Comparison of ENCODE assay signal across 1 cellular context in the genomic region with DNA sequence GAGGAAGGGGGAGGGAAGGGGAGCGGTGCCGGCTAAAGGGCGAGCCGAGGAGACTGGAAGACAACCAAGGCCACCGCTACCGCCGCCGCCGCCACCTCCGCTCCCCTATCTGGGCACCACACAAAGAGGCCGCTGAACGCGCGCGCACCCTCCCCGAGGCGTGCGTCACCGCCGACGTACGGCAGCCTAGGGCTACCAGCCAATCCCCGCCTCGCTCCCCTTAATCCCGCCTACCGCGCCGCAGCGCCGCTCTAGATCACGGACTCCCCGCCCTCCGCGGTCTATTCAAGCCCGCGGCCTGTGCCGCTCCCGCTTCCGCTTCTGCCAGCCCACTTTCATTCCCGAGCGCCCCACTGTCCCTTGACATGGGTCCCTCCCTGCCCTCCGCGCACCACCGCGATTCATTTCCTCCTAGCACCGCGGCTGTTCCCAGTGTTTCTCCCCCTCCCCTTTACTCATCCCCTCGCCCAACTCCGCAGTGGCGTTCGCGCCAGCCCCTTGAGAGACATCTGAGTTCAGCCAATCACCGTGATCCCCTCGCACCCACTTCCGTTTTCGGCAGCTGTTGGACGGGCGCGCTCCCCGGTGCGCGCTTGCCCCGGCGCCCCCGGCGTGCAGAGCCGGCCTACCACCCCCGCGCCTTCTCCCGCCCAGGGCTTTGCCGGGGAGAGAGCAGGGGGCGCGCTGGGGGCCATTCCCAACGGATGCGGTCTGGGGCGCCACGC.
TF ChIP-seq lines count a peak whose summit lies in the region.

A gene (minus strand): TSS at position 128 of the 725 bp plus-strand sequence. CDS start 297 bp downstream, outside the sequence.

TF ChIP-seq in HepG2, 621 proteins besides CTCF, POLR2A, EP300 and RAD21 (continued from another document and continues in another):
- TF ChIP-seq, protein P1, sequence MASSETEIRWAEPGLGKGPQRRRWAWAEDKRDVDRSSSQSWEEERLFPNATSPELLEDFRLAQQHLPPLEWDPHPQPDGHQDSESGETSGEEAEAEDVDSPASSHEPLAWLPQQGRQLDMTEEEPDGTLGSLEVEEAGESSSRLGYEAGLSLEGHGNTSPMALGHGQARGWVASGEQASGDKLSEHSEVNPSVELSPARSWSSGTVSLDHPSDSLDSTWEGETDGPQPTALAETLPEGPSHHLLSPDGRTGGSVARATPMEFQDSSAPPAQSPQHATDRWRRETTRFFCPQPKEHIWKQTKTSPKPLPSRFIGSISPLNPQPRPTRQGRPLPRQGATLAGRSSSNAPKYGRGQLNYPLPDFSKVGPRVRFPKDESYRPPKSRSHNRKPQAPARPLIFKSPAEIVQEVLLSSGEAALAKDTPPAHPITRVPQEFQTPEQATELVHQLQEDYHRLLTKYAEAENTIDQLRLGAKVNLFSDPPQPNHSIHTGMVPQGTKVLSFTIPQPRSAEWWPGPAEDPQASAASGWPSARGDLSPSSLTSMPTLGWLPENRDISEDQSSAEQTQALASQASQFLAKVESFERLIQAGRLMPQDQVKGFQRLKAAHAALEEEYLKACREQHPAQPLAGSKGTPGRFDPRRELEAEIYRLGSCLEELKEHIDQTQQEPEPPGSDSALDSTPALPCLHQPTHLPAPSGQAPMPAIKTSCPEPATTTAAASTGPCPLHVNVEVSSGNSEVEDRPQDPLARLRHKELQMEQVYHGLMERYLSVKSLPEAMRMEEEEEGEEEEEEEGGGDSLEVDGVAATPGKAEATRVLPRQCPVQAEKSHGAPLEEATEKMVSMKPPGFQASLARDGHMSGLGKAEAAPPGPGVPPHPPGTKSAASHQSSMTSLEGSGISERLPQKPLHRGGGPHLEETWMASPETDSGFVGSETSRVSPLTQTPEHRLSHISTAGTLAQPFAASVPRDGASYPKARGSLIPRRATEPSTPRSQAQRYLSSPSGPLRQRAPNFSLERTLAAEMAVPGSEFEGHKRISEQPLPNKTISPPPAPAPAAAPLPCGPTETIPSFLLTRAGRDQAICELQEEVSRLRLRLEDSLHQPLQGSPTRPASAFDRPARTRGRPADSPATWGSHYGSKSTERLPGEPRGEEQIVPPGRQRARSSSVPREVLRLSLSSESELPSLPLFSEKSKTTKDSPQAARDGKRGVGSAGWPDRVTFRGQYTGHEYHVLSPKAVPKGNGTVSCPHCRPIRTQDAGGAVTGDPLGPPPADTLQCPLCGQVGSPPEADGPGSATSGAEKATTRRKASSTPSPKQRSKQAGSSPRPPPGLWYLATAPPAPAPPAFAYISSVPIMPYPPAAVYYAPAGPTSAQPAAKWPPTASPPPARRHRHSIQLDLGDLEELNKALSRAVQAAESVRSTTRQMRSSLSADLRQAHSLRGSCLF (CRISPR knock-in tag; IDR thresholded peaks at IDR 0.05; ENCODE audit: borderline replicate concordance) = no peak
- peak; percentile 88 for TF ChIP-seq TBX3 (IDR thresholded peaks at IDR 0.05; ENCODE audit: borderline replicate concordance)
- peak; percentile 76; the same call in 1 of the 2 replicates for TF ChIP-seq ZNF33A (CRISPR knock-in tag; IDR thresholded peaks at IDR 0.05; ENCODE audit: borderline replicate concordance)
- TF ChIP-seq ZNF790 (CRISPR knock-in tag; IDR thresholded peaks at IDR 0.05; ENCODE audit: borderline replicate concordance) = no peak; the same call in 1 of the 2 replicates
- TF ChIP-seq ZNF367 (CRISPR knock-in tag; IDR thresholded peaks at IDR 0.05; ENCODE audit: borderline replicate concordance) = no peak
- no peak for TF ChIP-seq FLYWCH1 (CRISPR knock-in tag; IDR thresholded peaks at IDR 0.05)
- TF ChIP-seq ATF7-NPFF (CRISPR knock-in tag; IDR thresholded peaks at IDR 0.05; ENCODE audit: low read depth) = peak; percentile 44; the same call in 1 of the 2 replicates
- TF ChIP-seq ZNF460 (CRISPR knock-in tag; IDR thresholded peaks at IDR 0.05; ENCODE audit: borderline replicate concordance) = peak; percentile 29; the same call in 1 of the 2 replicates
- TF ChIP-seq, protein P2, sequence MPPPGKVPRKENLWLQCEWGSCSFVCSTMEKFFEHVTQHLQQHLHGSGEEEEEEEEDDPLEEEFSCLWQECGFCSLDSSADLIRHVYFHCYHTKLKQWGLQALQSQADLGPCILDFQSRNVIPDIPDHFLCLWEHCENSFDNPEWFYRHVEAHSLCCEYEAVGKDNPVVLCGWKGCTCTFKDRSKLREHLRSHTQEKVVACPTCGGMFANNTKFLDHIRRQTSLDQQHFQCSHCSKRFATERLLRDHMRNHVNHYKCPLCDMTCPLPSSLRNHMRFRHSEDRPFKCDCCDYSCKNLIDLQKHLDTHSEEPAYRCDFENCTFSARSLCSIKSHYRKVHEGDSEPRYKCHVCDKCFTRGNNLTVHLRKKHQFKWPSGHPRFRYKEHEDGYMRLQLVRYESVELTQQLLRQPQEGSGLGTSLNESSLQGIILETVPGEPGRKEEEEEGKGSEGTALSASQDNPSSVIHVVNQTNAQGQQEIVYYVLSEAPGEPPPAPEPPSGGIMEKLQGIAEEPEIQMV (CRISPR knock-in tag; IDR thresholded peaks at IDR 0.05; ENCODE audit: low read depth) = peak; percentile 78
- TF ChIP-seq HMG20B (CRISPR knock-in tag; conservative IDR thresholded peaks at IDR 0.05) = no peak
- no peak for TF ChIP-seq FOSL1 (CRISPR knock-in tag; IDR thresholded peaks at IDR 0.05; ENCODE audit: borderline replicate concordance)
- TF ChIP-seq PRPF4 (IDR thresholded peaks at IDR 0.05; ENCODE audit: low read depth, low read length, poor library complexity, severe bottlenecking) = no peak
- TF ChIP-seq SRSF4 (IDR thresholded peaks at IDR 0.05; ENCODE audit: low read depth, low read length, poor library complexity, severe bottlenecking) = no peak
- peak; percentile 33; the same call in 1 of the 2 replicates for TF ChIP-seq ZNF331 (CRISPR knock-in tag; IDR thresholded peaks at IDR 0.05)
- TF ChIP-seq ERF (CRISPR knock-in tag; IDR thresholded peaks at IDR 0.05) = peak; percentile 69
- TF ChIP-seq, protein P3, sequence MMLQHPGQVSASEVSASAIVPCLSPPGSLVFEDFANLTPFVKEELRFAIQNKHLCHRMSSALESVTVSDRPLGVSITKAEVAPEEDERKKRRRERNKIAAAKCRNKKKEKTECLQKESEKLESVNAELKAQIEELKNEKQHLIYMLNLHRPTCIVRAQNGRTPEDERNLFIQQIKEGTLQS (CRISPR knock-in tag; IDR thresholded peaks at IDR 0.05) = peak; percentile 63; the same call in 1 of the 2 replicates
- TF ChIP-seq ZNF672 (CRISPR knock-in tag; IDR thresholded peaks at IDR 0.05) = no peak
- TF ChIP-seq, protein P4, sequence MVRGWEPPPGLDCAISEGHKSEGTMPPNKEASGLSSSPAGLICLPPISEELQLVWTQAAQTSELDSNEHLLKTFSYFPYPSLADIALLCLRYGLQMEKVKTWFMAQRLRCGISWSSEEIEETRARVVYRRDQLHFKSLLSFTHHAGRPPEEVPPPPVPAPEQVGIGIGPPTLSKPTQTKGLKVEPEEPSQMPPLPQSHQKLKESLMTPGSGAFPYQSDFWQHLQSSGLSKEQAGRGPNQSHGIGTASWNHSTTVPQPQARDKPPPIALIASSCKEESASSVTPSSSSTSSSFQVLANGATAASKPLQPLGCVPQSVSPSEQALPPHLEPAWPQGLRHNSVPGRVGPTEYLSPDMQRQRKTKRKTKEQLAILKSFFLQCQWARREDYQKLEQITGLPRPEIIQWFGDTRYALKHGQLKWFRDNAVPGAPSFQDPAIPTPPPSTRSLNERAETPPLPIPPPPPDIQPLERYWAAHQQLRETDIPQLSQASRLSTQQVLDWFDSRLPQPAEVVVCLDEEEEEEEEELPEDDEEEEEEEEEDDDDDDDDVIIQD (CRISPR knock-in tag; IDR thresholded peaks at IDR 0.05; ENCODE audit: low read depth) = no peak
- no peak; the same call in 1 of the 2 replicates for TF ChIP-seq CBX5 (CRISPR knock-in tag; IDR thresholded peaks at IDR 0.05; ENCODE audit: borderline replicate concordance)
- TF ChIP-seq ZNF777 (CRISPR knock-in tag; IDR thresholded peaks at IDR 0.05) = peak; percentile 72
- TF ChIP-seq ZFP36 (IDR thresholded peaks at IDR 0.05; ENCODE audit: borderline replicate concordance, low read depth, low read length, partially characterized antibody) = no peak
- TF ChIP-seq ZNF343 (CRISPR knock-in tag; IDR thresholded peaks at IDR 0.05) = peak; percentile 80
- TF ChIP-seq, protein P5, sequence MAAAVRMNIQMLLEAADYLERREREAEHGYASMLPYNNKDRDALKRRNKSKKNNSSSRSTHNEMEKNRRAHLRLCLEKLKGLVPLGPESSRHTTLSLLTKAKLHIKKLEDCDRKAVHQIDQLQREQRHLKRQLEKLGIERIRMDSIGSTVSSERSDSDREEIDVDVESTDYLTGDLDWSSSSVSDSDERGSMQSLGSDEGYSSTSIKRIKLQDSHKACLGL (CRISPR knock-in tag; IDR thresholded peaks at IDR 0.05) = peak; percentile 4; the same call in 1 of the 2 replicates
- 0 out of 2 replicates have a peak, but pooled peaks have one; percentile 22 for TF ChIP-seq TSC22D2 (CRISPR knock-in tag; IDR thresholded peaks at IDR 0.05; ENCODE audit: borderline replicate concordance)
- no peak for TF ChIP-seq PAX8 (CRISPR knock-in tag; IDR thresholded peaks at IDR 0.05; ENCODE audit: borderline replicate concordance)
- TF ChIP-seq FOXP1 (IDR thresholded peaks at IDR 0.05) = peak; percentile 68; the same call in 1 of the 2 replicates
- TF ChIP-seq FOXP1 (CRISPR knock-in tag; IDR thresholded peaks at IDR 0.05) = no peak
- TF ChIP-seq, protein P6, sequence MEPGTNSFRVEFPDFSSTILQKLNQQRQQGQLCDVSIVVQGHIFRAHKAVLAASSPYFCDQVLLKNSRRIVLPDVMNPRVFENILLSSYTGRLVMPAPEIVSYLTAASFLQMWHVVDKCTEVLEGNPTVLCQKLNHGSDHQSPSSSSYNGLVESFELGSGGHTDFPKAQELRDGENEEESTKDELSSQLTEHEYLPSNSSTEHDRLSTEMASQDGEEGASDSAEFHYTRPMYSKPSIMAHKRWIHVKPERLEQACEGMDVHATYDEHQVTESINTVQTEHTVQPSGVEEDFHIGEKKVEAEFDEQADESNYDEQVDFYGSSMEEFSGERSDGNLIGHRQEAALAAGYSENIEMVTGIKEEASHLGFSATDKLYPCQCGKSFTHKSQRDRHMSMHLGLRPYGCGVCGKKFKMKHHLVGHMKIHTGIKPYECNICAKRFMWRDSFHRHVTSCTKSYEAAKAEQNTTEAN (CRISPR knock-in tag; conservative IDR thresholded peaks at IDR 0.05) = no peak
- peak; percentile 20; the same call in 1 of the 2 replicates for TF ChIP-seq RARA (CRISPR knock-in tag; IDR thresholded peaks at IDR 0.05)
- no peak; the same call in 1 of the 2 replicates for TF ChIP-seq RFXAP (CRISPR knock-in tag; IDR thresholded peaks at IDR 0.05; ENCODE audit: borderline replicate concordance)
- no peak for TF ChIP-seq MAF1 (CRISPR knock-in tag; IDR thresholded peaks at IDR 0.05; ENCODE audit: borderline replicate concordance)
- TF ChIP-seq SOX13 (IDR thresholded peaks at IDR 0.05) = no peak
- peak in 1 of 2 experiments; percentile 36; a peak in 2 of 4 replicates for TF ChIP-seq SOX13 (CRISPR knock-in tag; conservative IDR thresholded peaks at IDR 0.05 in 1 of 2, IDR thresholded peaks at IDR 0.05 in 1 of 2)
- TF ChIP-seq, protein P7, sequence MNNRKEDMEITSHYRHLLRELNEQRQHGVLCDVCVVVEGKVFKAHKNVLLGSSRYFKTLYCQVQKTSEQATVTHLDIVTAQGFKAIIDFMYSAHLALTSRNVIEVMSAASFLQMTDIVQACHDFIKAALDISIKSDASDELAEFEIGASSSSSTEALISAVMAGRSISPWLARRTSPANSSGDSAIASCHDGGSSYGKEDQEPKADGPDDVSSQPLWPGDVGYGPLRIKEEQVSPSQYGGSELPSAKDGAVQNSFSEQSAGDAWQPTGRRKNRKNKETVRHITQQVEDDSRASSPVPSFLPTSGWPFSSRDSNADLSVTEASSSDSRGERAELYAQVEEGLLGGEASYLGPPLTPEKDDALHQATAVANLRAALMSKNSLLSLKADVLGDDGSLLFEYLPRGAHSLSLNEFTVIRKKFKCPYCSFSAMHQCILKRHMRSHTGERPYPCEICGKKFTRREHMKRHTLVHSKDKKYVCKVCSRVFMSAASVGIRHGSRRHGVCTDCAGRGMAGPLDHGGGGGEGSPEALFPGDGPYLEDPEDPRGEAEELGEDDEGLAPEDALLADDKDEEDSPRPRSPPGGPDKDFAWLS (CRISPR knock-in tag; IDR thresholded peaks at IDR 0.05; ENCODE audit: borderline replicate concordance) = no peak
- TF ChIP-seq, protein P8, sequence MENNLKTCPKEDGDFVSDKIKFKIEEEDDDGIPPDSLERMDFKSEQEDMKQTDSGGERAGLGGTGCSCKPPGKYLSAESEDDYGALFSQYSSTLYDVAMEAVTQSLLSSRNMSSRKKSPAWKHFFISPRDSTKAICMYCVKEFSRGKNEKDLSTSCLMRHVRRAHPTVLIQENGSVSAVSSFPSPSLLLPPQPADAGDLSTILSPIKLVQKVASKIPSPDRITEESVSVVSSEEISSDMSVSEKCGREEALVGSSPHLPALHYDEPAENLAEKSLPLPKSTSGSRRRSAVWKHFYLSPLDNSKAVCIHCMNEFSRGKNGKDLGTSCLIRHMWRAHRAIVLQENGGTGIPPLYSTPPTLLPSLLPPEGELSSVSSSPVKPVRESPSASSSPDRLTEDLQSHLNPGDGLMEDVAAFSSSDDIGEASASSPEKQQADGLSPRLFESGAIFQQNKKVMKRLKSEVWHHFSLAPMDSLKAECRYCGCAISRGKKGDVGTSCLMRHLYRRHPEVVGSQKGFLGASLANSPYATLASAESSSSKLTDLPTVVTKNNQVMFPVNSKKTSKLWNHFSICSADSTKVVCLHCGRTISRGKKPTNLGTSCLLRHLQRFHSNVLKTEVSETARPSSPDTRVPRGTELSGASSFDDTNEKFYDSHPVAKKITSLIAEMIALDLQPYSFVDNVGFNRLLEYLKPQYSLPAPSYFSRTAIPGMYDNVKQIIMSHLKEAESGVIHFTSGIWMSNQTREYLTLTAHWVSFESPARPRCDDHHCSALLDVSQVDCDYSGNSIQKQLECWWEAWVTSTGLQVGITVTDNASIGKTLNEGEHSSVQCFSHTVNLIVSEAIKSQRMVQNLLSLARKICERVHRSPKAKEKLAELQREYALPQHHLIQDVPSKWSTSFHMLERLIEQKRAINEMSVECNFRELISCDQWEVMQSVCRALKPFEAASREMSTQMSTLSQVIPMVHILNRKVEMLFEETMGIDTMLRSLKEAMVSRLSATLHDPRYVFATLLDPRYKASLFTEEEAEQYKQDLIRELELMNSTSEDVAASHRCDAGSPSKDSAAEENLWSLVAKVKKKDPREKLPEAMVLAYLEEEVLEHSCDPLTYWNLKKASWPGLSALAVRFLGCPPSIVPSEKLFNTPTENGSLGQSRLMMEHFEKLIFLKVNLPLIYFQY (CRISPR knock-in tag; IDR thresholded peaks at IDR 0.05; ENCODE audit: borderline replicate concordance) = no peak; the same call in 1 of the 2 replicates
- TF ChIP-seq, protein P9, sequence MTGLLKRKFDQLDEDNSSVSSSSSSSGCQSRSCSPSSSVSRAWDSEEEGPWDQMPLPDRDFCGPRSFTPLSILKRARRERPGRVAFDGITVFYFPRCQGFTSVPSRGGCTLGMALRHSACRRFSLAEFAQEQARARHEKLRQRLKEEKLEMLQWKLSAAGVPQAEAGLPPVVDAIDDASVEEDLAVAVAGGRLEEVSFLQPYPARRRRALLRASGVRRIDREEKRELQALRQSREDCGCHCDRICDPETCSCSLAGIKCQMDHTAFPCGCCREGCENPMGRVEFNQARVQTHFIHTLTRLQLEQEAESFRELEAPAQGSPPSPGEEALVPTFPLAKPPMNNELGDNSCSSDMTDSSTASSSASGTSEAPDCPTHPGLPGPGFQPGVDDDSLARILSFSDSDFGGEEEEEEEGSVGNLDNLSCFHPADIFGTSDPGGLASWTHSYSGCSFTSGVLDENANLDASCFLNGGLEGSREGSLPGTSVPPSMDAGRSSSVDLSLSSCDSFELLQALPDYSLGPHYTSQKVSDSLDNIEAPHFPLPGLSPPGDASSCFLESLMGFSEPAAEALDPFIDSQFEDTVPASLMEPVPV (CRISPR knock-in tag; IDR thresholded peaks at IDR 0.05) = peak; percentile 86
- TF ChIP-seq TGIF2 (CRISPR knock-in tag; IDR thresholded peaks at IDR 0.05) = peak; percentile 43; the same call in 1 of the 2 replicates
- TF ChIP-seq KMT2B (CRISPR knock-in tag; IDR thresholded peaks at IDR 0.05) = peak; percentile 57; the same call in 1 of the 2 replicates
- TF ChIP-seq ATAD3A (CRISPR knock-in tag; IDR thresholded peaks at IDR 0.05) = no peak
- TF ChIP-seq MED1 (CRISPR knock-in tag; IDR thresholded peaks at IDR 0.05) = no peak; the same call in 1 of the 2 replicates
- TF ChIP-seq PHF5A (CRISPR knock-in tag; IDR thresholded peaks at IDR 0.05; ENCODE audit: low read depth, unreplicated experiment) = no peak
